In the genomic region with DNA sequence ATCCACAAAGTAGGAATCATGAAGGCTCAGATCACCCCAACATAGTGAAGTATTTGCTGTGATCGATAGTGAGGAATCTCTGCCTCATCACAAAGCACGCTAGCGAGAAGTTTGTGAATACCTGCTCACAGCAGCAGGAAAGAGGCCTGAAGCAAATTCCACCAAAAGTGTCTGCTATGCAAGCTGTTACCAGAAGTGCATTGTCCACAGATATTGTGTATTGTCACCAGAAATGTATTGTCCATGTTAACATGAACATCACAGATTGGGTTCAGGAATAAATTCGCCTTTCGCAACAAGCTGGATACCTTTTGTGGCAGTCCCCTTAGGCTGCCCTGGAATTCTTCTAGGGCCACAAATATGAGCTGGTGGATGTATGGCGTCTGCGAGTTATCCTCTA, we compare ENCODE assay signal across 28 cellular contexts.
"Had no signal": no experiment of that assay in that cellular context is flagged by ENCODE, and none has a peak within 500 bp of the region (broad histone marks: within the 10 kb centered on the region; RNA-seq: fewer than 3 reads in every experiment).

No MANE protein-coding gene starts in this region.

- H2AFZ ChIP-seq: neural progenitor cell had no signal

- FAIRE-seq: pancreas, urothelium cell line had no signal

- H3K4me2 ChIP-seq: neural progenitor cell, smooth muscle cell had no signal

- H3K27ac Mint-ChIP-seq: naive thymus-derived CD4-positive, alpha-beta T cell; natural killer cell; nephron; neural progenitor cell; stimulated activated memory B cell treated with anti-CD40 and anti-IgM and Interleukin-4, amounts not matched to agents 10 μg/mL and 1 μg/mL and 100 μg/mL, for 72 hours; stimulated activated naive CD8-positive, alpha-beta T cell treated with anti-CD3 and anti-CD28 coated beads, Interleukin-15, amount 100 ng/mL, for 72 hours had no signal

- ATAC-seq: naive thymus-derived CD4-positive, alpha-beta T cell; natural killer cell; stimulated activated memory B cell treated with anti-CD40 and anti-IgM and Interleukin-4, amounts not matched to agents 10 μg/mL and 1 μg/mL and 100 μg/mL, for 72 hours; stimulated activated naive CD8-positive, alpha-beta T cell treated with anti-CD3 and anti-CD28 coated beads, Interleukin-15, amount 100 ng/mL, for 72 hours; stimulated activated naive CD8-positive, alpha-beta T cell treated with anti-CD3 and anti-CD28 coated beads, Interleukin-15, Interleukin-2, amounts not matched to agents 100 U/mL and 50 U/mL, for 24 hours had no signal

- H3K4me3 Mint-ChIP-seq: naive thymus-derived CD4-positive, alpha-beta T cell; natural killer cell; nephron; neural progenitor cell; stimulated activated memory B cell treated with anti-CD40 and anti-IgM and Interleukin-4, amounts not matched to agents 10 μg/mL and 1 μg/mL and 100 μg/mL, for 72 hours; stimulated activated naive CD8-positive, alpha-beta T cell treated with anti-CD3 and anti-CD28 coated beads, Interleukin-15, amount 100 ng/mL, for 72 hours had no signal

- H3K4me1 Mint-ChIP-seq: nephron, neural progenitor cell had no signal

- H3K4me1 ChIP-seq: neural progenitor cell, pancreas, prostate gland, right atrium auricular region, testis had no signal

- H3K9me3 ChIP-seq: pancreas, prostate gland, suprapubic skin, testis, tibial artery, transverse colon, vagina had no signal

- H3K9me3 Mint-ChIP-seq: natural killer cell had no signal

- H3K36me3 ChIP-seq: neural progenitor cell, pancreas, prostate gland, right atrium auricular region, spleen, suprapubic skin, tibial artery, transverse colon, vagina had no signal

- H3K4me3 ChIP-seq: neural progenitor cell, pancreas, prostate gland, right atrium auricular region, skin epidermis, smooth muscle cell, spleen, suprapubic skin, testis, tibial artery, transverse colon, vagina had no signal

- H3K36me3 Mint-ChIP-seq: natural killer cell, neural progenitor cell had no signal

- H3K27ac ChIP-seq: neural progenitor cell, pancreas, prostate gland, right atrium auricular region, skin epidermis, spleen, suprapubic skin, testis, tibial artery, transverse colon, vagina had no signal

- DNase-seq: naive thymus-derived CD4-positive, alpha-beta T cell; natural killer cell; occipital lobe; pancreas; retina; spleen; stimulated activated CD4-positive, alpha-beta T cell treated with anti-CD3 and anti-CD28 coated beads, Interleukin-12 subunit alpha, Interleukin-12 subunit beta, amount 100 ng/mL, for 4 hours; stimulated activated CD4-positive, alpha-beta T cell treated with anti-CD3 and anti-CD28 coated beads, Interleukin-1b, Interleukin-23, amount 100 ng/mL, for 48 hours; stimulated activated CD4-positive, alpha-beta T cell treated with anti-CD3 and anti-CD28 coated beads, Interleukin-4, amount 100 ng/mL, for 1 hour; stimulated activated CD4-positive, alpha-beta T cell treated with anti-CD3 and anti-CD28 coated beads, Interleukin-4, amount 100 ng/mL, for 4 hours; stimulated activated CD8-positive, alpha-beta memory T cell treated with anti-CD3 and anti-CD28 coated beads, Interleukin-4, amount 100 ng/mL, for 48 hours; stimulated activated naive CD4-positive, alpha-beta T cell; stimulated activated naive CD8-positive, alpha-beta T cell treated with anti-CD3 and anti-CD28 coated beads, Interleukin-15, amount 100 ng/mL, for 72 hours; stimulated activated naive CD8-positive, alpha-beta T cell treated with anti-CD3 and anti-CD28 coated beads, Interleukin-15, Interleukin-2, amounts not matched to agents 100 U/mL and 50 U/mL, for 24 hours; substantia nigra; testis; tibial artery; transverse colon had no signal

- H3K27me3 ChIP-seq: pancreas, right atrium auricular region, testis, vagina had no signal
